In genomic region chr20:47576516-47577033, GRCh38 we compare ENCODE assay signal across 1 cellular context.
TF ChIP-seq lines count a peak whose summit lies in the region.

No MANE protein-coding gene starts in this region.

TF ChIP-seq in K562, 482 proteins besides CTCF, POLR2A, EP300 and RAD21 (continued from another document and continues in another):
- TF ChIP-seq MGA (IDR thresholded peaks at IDR 0.05) (peak; percentile 89), JUND (IDR thresholded peaks at IDR 0.05; ENCODE audit: borderline replicate concordance, low read depth, low read length) (peak; percentile 24; the same call in 1 of the 2 replicates), JUND (tag; IDR thresholded peaks at IDR 0.05; ENCODE audit: borderline replicate concordance, low read depth, low read length) (no peak), ZNF639 (CRISPR knock-in tag; conservative IDR thresholded peaks at IDR 0.05 in 1 of 2, IDR thresholded peaks at IDR 0.05 in 1 of 2) (0 out of 4 replicates have a peak, but pooled peaks of 1 of the 2 experiments have one; percentile 48), XRCC5 (IDR thresholded peaks at IDR 0.05; ENCODE audit: low read depth, low read length) (no peak), PHF21A (IDR thresholded peaks at IDR 0.05; ENCODE audit: borderline replicate concordance, low read depth) (no peak), FOSL1 (tag; conservative IDR thresholded peaks at IDR 0.05) (peak; percentile 16; the same call in 1 of the 2 replicates), CEBPB (tag; IDR thresholded peaks at IDR 0.05) (peak; percentile 44; the same call in 1 of the 2 replicates), FOXM1 (IDR thresholded peaks at IDR 0.05; ENCODE audit: low read depth) (peak; percentile 72), FOXM1 (CRISPR knock-in tag; IDR thresholded peaks at IDR 0.05; ENCODE audit: low read depth) (no peak), ZNF79 (CRISPR knock-in tag; IDR thresholded peaks at IDR 0.05; ENCODE audit: low read depth) (no peak), ZNF609 (CRISPR knock-in tag; IDR thresholded peaks at IDR 0.05; ENCODE audit: borderline replicate concordance) (no peak), TBP (optimal IDR thresholded peaks at IDR 0.05; ENCODE audit: low read depth, low read length) (peak; percentile 35), NR2C2 (CRISPR knock-in tag; IDR thresholded peaks at IDR 0.05) (no peak), NR2C2 (tag; IDR thresholded peaks at IDR 0.05) (peak; percentile 96), SRSF1 (IDR thresholded peaks at IDR 0.05; ENCODE audit: low read depth, low read length) (no peak), RBFOX2 (IDR thresholded peaks at IDR 0.05; ENCODE audit: low read depth, low read length) (no peak)
- TF ChIP-seq, protein P1, sequence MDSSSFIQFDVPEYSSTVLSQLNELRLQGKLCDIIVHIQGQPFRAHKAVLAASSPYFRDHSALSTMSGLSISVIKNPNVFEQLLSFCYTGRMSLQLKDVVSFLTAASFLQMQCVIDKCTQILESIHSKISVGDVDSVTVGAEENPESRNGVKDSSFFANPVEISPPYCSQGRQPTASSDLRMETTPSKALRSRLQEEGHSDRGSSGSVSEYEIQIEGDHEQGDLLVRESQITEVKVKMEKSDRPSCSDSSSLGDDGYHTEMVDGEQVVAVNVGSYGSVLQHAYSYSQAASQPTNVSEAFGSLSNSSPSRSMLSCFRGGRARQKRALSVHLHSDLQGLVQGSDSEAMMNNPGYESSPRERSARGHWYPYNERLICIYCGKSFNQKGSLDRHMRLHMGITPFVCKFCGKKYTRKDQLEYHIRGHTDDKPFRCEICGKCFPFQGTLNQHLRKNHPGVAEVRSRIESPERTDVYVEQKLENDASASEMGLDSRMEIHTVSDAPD (CRISPR knock-in tag; IDR thresholded peaks at IDR 0.05) = no peak
- TF ChIP-seq, protein P2, sequence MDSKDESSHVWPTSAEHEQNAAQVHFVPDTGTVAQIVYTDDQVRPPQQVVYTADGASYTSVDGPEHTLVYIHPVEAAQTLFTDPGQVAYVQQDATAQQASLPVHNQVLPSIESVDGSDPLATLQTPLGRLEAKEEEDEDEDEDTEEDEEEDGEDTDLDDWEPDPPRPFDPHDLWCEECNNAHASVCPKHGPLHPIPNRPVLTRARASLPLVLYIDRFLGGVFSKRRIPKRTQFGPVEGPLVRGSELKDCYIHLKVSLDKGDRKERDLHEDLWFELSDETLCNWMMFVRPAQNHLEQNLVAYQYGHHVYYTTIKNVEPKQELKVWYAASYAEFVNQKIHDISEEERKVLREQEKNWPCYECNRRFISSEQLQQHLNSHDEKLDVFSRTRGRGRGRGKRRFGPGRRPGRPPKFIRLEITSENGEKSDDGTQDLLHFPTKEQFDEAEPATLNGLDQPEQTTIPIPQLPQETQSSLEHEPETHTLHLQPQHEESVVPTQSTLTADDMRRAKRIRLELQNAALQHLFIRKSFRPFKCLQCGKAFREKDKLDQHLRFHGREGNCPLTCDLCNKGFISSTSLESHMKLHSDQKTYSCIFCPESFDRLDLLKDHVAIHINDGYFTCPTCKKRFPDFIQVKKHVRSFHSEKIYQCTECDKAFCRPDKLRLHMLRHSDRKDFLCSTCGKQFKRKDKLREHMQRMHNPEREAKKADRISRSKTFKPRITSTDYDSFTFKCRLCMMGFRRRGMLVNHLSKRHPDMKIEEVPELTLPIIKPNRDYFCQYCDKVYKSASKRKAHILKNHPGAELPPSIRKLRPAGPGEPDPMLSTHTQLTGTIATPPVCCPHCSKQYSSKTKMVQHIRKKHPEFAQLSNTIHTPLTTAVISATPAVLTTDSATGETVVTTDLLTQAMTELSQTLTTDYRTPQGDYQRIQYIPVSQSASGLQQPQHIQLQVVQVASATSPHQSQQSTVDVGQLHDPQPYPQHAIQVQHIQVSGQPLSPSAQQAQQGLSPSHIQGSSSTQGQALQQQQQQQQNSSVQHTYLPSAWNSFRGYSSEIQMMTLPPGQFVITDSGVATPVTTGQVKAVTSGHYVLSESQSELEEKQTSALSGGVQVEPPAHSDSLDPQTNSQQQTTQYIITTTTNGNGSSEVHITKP (IDR thresholded peaks at IDR 0.05; ENCODE audit: partially characterized antibody) = peak; percentile 28
- TF ChIP-seq, protein P3, sequence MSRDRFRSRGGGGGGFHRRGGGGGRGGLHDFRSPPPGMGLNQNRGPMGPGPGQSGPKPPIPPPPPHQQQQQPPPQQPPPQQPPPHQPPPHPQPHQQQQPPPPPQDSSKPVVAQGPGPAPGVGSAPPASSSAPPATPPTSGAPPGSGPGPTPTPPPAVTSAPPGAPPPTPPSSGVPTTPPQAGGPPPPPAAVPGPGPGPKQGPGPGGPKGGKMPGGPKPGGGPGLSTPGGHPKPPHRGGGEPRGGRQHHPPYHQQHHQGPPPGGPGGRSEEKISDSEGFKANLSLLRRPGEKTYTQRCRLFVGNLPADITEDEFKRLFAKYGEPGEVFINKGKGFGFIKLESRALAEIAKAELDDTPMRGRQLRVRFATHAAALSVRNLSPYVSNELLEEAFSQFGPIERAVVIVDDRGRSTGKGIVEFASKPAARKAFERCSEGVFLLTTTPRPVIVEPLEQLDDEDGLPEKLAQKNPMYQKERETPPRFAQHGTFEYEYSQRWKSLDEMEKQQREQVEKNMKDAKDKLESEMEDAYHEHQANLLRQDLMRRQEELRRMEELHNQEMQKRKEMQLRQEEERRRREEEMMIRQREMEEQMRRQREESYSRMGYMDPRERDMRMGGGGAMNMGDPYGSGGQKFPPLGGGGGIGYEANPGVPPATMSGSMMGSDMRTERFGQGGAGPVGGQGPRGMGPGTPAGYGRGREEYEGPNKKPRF (IDR thresholded peaks at IDR 0.05; ENCODE audit: low read depth, low read length) = no peak
- TF ChIP-seq, protein P4, sequence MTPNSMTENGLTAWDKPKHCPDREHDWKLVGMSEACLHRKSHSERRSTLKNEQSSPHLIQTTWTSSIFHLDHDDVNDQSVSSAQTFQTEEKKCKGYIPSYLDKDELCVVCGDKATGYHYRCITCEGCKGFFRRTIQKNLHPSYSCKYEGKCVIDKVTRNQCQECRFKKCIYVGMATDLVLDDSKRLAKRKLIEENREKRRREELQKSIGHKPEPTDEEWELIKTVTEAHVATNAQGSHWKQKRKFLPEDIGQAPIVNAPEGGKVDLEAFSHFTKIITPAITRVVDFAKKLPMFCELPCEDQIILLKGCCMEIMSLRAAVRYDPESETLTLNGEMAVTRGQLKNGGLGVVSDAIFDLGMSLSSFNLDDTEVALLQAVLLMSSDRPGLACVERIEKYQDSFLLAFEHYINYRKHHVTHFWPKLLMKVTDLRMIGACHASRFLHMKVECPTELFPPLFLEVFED (CRISPR knock-in tag; conservative IDR thresholded peaks at IDR 0.05) = no peak
